Comparison of ENCODE assay signal across 8 cellular contexts in the genomic region with DNA sequence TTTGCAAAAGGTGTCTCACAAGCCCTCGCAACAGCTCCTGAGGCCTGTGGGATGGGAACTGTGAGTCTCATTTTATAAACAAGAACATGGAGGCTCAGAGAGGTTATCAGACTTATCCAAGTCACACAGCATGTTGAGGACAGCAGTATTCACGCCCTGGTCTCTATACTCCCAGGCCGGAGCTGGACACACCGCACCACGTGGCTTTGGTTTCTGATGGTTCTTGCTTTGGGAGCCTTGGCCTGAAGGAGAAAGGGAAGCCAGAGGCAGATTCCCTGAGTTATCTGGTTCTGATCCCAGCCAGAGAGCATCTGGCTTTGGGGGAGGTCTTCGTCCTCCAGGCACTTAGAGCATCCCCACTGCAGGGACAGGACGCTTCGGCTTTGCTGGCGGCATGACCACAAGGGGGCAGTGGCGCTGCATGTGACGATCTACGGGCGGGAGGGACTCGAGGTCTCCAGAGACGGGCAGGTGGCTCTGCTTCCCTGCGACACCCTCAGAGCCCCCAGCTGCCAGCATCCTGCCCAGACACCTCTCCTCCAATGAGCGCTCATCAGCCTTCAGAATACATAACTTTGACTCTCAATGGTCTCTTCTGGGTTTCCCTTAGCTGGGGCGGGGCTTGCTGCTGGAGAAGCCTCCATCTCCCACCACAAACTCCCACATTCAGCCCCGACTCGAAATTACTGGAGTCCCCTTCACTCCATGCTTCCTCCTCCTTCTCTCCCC. TPM values are rescaled to one million over a fixed set of nuclear protein-coding genes. Genes with fewer than 3 reads are reported as not detected.
A peak's percentile ranks its signal among the peaks of the same experiment; 100 is the strongest.
DNase-seq lines count a peak whose midpoint lies in the region; ATAC-seq, FAIRE-seq and TF ChIP-seq lines count a peak whose summit lies in the region.

No MANE protein-coding gene starts in this region.

- no peaks in the 10 kb centered on the region for H3K4me1 ChIP-seq in H9 (ENCODE audit: insufficient read depth, low read length)
- peaks cover 5 to 21% of the 10 kb centered on the region in 2 donors for H3K4me1 ChIP-seq in kidney (ENCODE audit: control insufficient read depth in 1 of 2, insufficient read depth in 1 of 2, low read depth in 1 of 2, low read length in 2 of 2)

- no CpG with 5 or more reads among the region's 20 CpGs for WGBS in H9 (ENCODE audit: extremely low coverage, insufficient read length, low lambda C conversion rate)

- H2BK5ac ChIP-seq in H9 (ENCODE audit: insufficient read length, low read length) = no peak overlapping the region

- no peak overlapping the region for H3K23ac ChIP-seq in H9 (ENCODE audit: insufficient read length, low read depth, low read length)

- no peak overlapping the region for H3K27ac Mint-ChIP-seq in CD4-positive, alpha-beta T cell
- H3K27ac Mint-ChIP-seq in H9 = no peak overlapping the region

- no peak overlapping the region for H2AFZ ChIP-seq in H9 (ENCODE audit: low read length)

- H2BK12ac ChIP-seq in H9 (ENCODE audit: insufficient read length, low read depth, low read length) = no peak overlapping the region

- no peak overlapping the region for H3K4me2 ChIP-seq in H9 (ENCODE audit: insufficient read depth, insufficient read length, low read length)

- H2AK5ac ChIP-seq in H9 (ENCODE audit: insufficient read length, low read length) = no peak overlapping the region

- ATAC-seq in CD4-positive, alpha-beta T cell (ENCODE audit: poor library complexity) = peak; percentile 78
- ATAC-seq in HG03196 (IDR thresholded peaks at IDR 0.05; ENCODE audit: unreplicated experiment) = no peak

- intact Hi-C loops in CD4-positive, alpha-beta T cell (cut with DNase I, micrococcal nuclease) = loop anchor here (1.0 to 5.0 kb wide), 4 partner anchors 137 to 294 kb away; no protein-coding TSS in a partner anchor
- intact Hi-C loops in kidney (cut with DNase I) = loop anchor here (5.0 kb wide), 1 partner anchor 136 kb away; no protein-coding TSS in a partner anchor

- H3K36me3 ChIP-seq in bronchial epithelial cell (ENCODE audit: control insufficient read depth, insufficient read depth, low read length) = no peaks in the 10 kb centered on the region
- no peaks in the 10 kb centered on the region for H3K36me3 ChIP-seq in kidney (ENCODE audit: control insufficient read depth in 1 of 2, insufficient read depth in 2 of 2, low read length in 2 of 2)

- no peak overlapping the region for H3K4ac ChIP-seq in H9 (ENCODE audit: low read depth, low read length)

- H3K27me3 Mint-ChIP-seq in CD4-positive, alpha-beta T cell = no peaks in the 10 kb centered on the region
- peaks cover 6% of the 10 kb centered on the region for H3K27me3 Mint-ChIP-seq in H9 (ENCODE audit: low read depth)

- H3T11ph ChIP-seq in H9 (ENCODE audit: low read length) = no peak overlapping the region

- no peak overlapping the region for H3K9ac ChIP-seq in H9 (ENCODE audit: extremely low read depth, insufficient read length, low read length)
- H3K9ac ChIP-seq in kidney (ENCODE audit: low read length in 2 of 2) = no peak overlapping the region

- H3K4me3 ChIP-seq in bronchial epithelial cell (ENCODE audit: low read depth, low read length) (no peak overlapping the region), kidney (ENCODE audit: low read length in 2 of 2) (no peak overlapping the region)

- no peak overlapping the region for H2BK15ac ChIP-seq in H9 (ENCODE audit: low read depth, low read length)

- H2BK120ac ChIP-seq in H9 (ENCODE audit: low read depth, low read length, poor library complexity, severe bottlenecking) = no peak overlapping the region

- H3K56ac ChIP-seq in H9 (ENCODE audit: insufficient read length, low read depth, low read length) = no peak overlapping the region

- H4K91ac ChIP-seq in H9 (ENCODE audit: insufficient read length, low read depth, low read length) = no peak overlapping the region

- no peak overlapping the region for H2BK20ac ChIP-seq in H9 (ENCODE audit: low read depth, low read length, poor library complexity, severe bottlenecking)

- no peak overlapping the region for H4K8ac ChIP-seq in H9 (replicated peaks; ENCODE audit: insufficient read length, low read depth, low read length)

- TF ChIP-seq CTCF in CD4-positive, alpha-beta T cell (IDR thresholded peaks at IDR 0.05) = peak; percentile 86
- TF ChIP-seq CTCF in H9 (conservative IDR thresholded peaks at IDR 0.05) (peak; percentile 99), bronchial epithelial cell (IDR thresholded peaks at IDR 0.05; ENCODE audit: insufficient read depth, low read length, severe bottlenecking) (peak; percentile 98), kidney (IDR thresholded peaks at IDR 0.05; ENCODE audit: borderline replicate concordance, extremely low read depth, insufficient read depth) (peak; percentile 91)

- POLR2A ChIA-PET in CD4-positive, alpha-beta T cell (lab: Charles Lee) = interaction anchor here (1.2 kb wide), 1 partner anchor 137 kb away, joined by 4 read pairs; no protein-coding TSS in a partner anchor

- no peaks in the 10 kb centered on the region for H3K9me3 Mint-ChIP-seq in CD4-positive, alpha-beta T cell
- peaks cover under 1 to 1% of the 10 kb centered on the region in 2 experiments; a peak in 3 of 5 replicates for H3K9me3 Mint-ChIP-seq in H9

- no peak overlapping the region for H3K18ac ChIP-seq in H9 (ENCODE audit: insufficient read length, low read depth, low read length)

- no peak for FAIRE-seq in bronchial epithelial cell (lab: Jason Lieb, UNC)
- no peak for FAIRE-seq in kidney (lab: Jason Lieb, UNC)

- no peak overlapping the region for H3K14ac ChIP-seq in H9 (ENCODE audit: insufficient read depth, low read length)

- H3K36me3 Mint-ChIP-seq in CD4-positive, alpha-beta T cell (ENCODE audit: low read depth) = no peaks in the 10 kb centered on the region
- peaks cover 1 to 4% (median 3%) of the 10 kb centered on the region in 3 experiments; a peak in 4 of 7 replicates for H3K36me3 Mint-ChIP-seq in H9 (ENCODE audit: insufficient read depth in 1 of 3, low read depth in 3 of 3)

- H3K79me1 ChIP-seq in H9 (ENCODE audit: insufficient read depth, low read depth, low read length, poor library complexity, severe bottlenecking) = no peaks in the 10 kb centered on the region

- no peak overlapping the region for H4K5ac ChIP-seq in H9 (ENCODE audit: insufficient read length, low read depth, low read length)

- DNase-seq in CD4-positive, alpha-beta T cell = peak; percentile 66 to 84 (median 78)
- DNase-seq in H9 = peak; percentile 94
- peak; percentile 79 for DNase-seq in NCI-H2171 treated with DMSO at 0.1 percent for 48 hours (lab: John Stamatoyannopoulos, UW)
- peak; percentile 59 to 84 (median 76) for DNase-seq in activated CD4-positive, CD25-positive, alpha-beta regulatory T cell (lab: John Stamatoyannopoulos, UW)
- DNase-seq in bronchial epithelial cell (ENCODE audit: low read depth) = peak; percentile 31
- DNase-seq in kidney = peak; percentile 91
- DNase-seq in stimulated activated CD4-positive, alpha-beta T cell treated with anti-CD3 and anti-CD28 coated beads, Interleukin-2, amount 100 ng/mL, for 24 hours = peak; percentile 92 to 93

- no peaks in the 10 kb centered on the region for H3K23me2 ChIP-seq in H9 (ENCODE audit: insufficient read length, low read depth, low read length, poor library complexity, severe bottlenecking)

- no peak overlapping the region for H3K27ac ChIP-seq in CD4-positive, alpha-beta T cell (ENCODE audit: low read depth, low read length)
- H3K27ac ChIP-seq in H9 (ENCODE audit: insufficient read length, low read depth, low read length) (no peak overlapping the region), kidney (ENCODE audit: low read depth in 2 of 2, low read length in 2 of 2) (no peak overlapping the region)

- no peaks in the 10 kb centered on the region for H3K79me2 ChIP-seq in H9 (ENCODE audit: insufficient read depth, low read length)

- no peaks in the 10 kb centered on the region for H3K4me1 Mint-ChIP-seq in CD4-positive, alpha-beta T cell (ENCODE audit: low read depth)
- peaks cover 5% of the 10 kb centered on the region in 2 experiments; a peak in 2 of 4 replicates for H3K4me1 Mint-ChIP-seq in H9

- H3K27me3 ChIP-seq in CD4-positive, alpha-beta T cell (ENCODE audit: control insufficient read depth, insufficient read depth, low read length) = no peaks in the 10 kb centered on the region
- no peaks in the 10 kb centered on the region; the same call in 1 of the 2 replicates for H3K27me3 ChIP-seq in H9 (ENCODE audit: insufficient read depth, low read length)
- no peaks in the 10 kb centered on the region for H3K27me3 ChIP-seq in bronchial epithelial cell (ENCODE audit: control insufficient read depth, insufficient read depth, low read length)

- no peak overlapping the region for H3K4me3 Mint-ChIP-seq in CD4-positive, alpha-beta T cell
- H3K4me3 Mint-ChIP-seq in H9 = no peak overlapping the region

- CTCF ChIA-PET in CD4-positive, alpha-beta T cell (lab: Charles Lee) = interaction anchor here (1.4 to 4.4 kb wide), 3 partner anchors 16 to 143 kb away, joined by 4 to 21 read pairs (median 5); no protein-coding TSS in a partner anchor

- no peaks in the 10 kb centered on the region for H3K9me3 ChIP-seq in CD4-positive, alpha-beta T cell (ENCODE audit: control insufficient read depth, low read length)
- H3K9me3 ChIP-seq in H9 (ENCODE audit: control insufficient read depth, low read depth, low read length) = peaks cover 2% of the 10 kb centered on the region
- peaks cover 0 to 1% of the 10 kb centered on the region in 2 donors for H3K9me3 ChIP-seq in kidney (ENCODE audit: control insufficient read depth in 1 of 2, low read length in 2 of 2)

- H4K20me1 ChIP-seq in H9 (ENCODE audit: control insufficient read depth, insufficient read depth, insufficient read length) = no peaks in the 10 kb centered on the region

RNA-seq across cellular contexts. Expression of a gene that starts 51.4 kb away (rescaled TPM):
- 10 to 100 TPM; 18.7 to 21.3 TPM for total RNA-seq in CD4-positive, alpha-beta T cell
- total RNA-seq in H9 (2021) (9.4 and 9.6 TPM in 2 replicates), bronchial epithelial cell (9.0 and 14.2 TPM in 2 replicates), kidney (20.4 TPM)
- 17.1 TPM for polyA plus RNA-seq in kidney (ENCODE audit: insufficient read depth, low read depth, low replicate concordance)

Comparison
In these comparisons a context has a peak if more than half of its experiments do, and no peak if none do; other contexts are left out.
1. DNase-seq: peak in every context shown above with its lines; median percentile 94 in H9; 92 in stimulated activated CD4-positive, alpha-beta T cell treated with anti-CD3 and anti-CD28 coated beads, Interleukin-2, amount 100 ng/mL, for 24 hours; 91 in kidney; 79 in NCI-H2171 treated with DMSO at 0.1 percent for 48 hours; 78 in CD4-positive, alpha-beta T cell; 76 in activated CD4-positive, CD25-positive, alpha-beta regulatory T cell; 31 in bronchial epithelial cell.